In genomic region chr11:63764712-63765631, GRCh38 we compare ENCODE assay signal across 12 cellular contexts. TPM values are rescaled to one million over a fixed set of nuclear protein-coding genes. Genes with fewer than 3 reads are reported as not detected.
DNase-seq lines count a peak whose midpoint lies in the region; ATAC-seq and TF ChIP-seq lines count a peak whose summit lies in the region.
"Had no signal": no experiment of that assay in that cellular context is flagged by ENCODE, and none has a peak within 500 bp of the region (broad histone marks: within the 10 kb centered on the region; RNA-seq: fewer than 3 reads in every experiment).

No MANE protein-coding gene starts in this region.

- TF ChIP-seq CTCF in HEK293 (tag by site-specific recombination; IDR thresholded peaks at IDR 0.05) (no peak), adrenal gland (IDR thresholded peaks at IDR 0.05) (no peak), stomach (IDR thresholded peaks at IDR 0.05) (no peak)

- H3K27me3 ChIP-seq in adrenal gland (no peaks in the 10 kb centered on the region), stomach (peaks cover 0 to 14% (median 6%) of the 10 kb centered on the region in 3 donors)

- DNase-seq in adrenal gland (peak; percentile 45 to 81 (median 71)), islet precursor cell (peak; percentile 80), stomach (no peak), GF-D8 (lab: John Stamatoyannopoulos, UW) (no peak)
- DNase-seq in effector CD8-positive, alpha-beta T cell (lab: John Stamatoyannopoulos, UW), result no peak
- DNase-seq: activated CD4-positive, alpha-beta T cell treated with anti-CD3 and anti-CD28 coated beads, Interleukin-2, amount 10 ng/mL, durations not matched to agents 7 days and 5 days; DMS79; left lung; NCI-H524 had no signal

- TF ChIP-seq EP300 in stomach (IDR thresholded peaks at IDR 0.05), result no peak

- no peak overlapping the region for H3K4me3 ChIP-seq in HEK293 (ENCODE audit: low read depth, low read length)
- no peak overlapping the region for H3K4me3 ChIP-seq in adrenal gland
- peak overlapping the region in 1 of 4 donors; percentile 58 for H3K4me3 ChIP-seq in stomach
- H3K4me3 ChIP-seq: left lung had no signal

- intact Hi-C loops in adrenal gland (cut with DNase I) (loop anchor here in 1 of 2 donors (10.0 kb wide), 1 partner anchor 180 kb away; no protein-coding TSS in a partner anchor), stomach (cut with DNase I; ENCODE audit: low total_unique reads) (no loop called here)

- POLR2A ChIA-PET in HEK293 (lab: Yijun Ruan, JAX), result interaction anchor here (1.1 kb wide), 1 partner anchor 49 kb away, joined by 3 read pairs; no protein-coding TSS in a partner anchor

- CTCF ChIA-PET in HEK293 (lab: Yijun Ruan, JAX), result interaction anchor here (0.7 kb wide), 1 partner anchor 106 kb away, joined by 4 read pairs; no protein-coding TSS in a partner anchor

- no peak for ATAC-seq in GM19455 (IDR thresholded peaks at IDR 0.05; ENCODE audit: unreplicated experiment)
- ATAC-seq: left lung, SK-N-SH treated with all-trans-retinoic acid at 6 μM for 48 hours had no signal

- H3K27ac ChIP-seq in HEK293 (ENCODE audit: extremely low read depth, low read depth, low read length), result no peak overlapping the region
- H3K27ac ChIP-seq in adrenal gland, result peak overlapping the region in 3 of 5 donors; percentile 13 to 71 (median 33)
- H3K27ac ChIP-seq in stomach, result peak overlapping the region in 4 of 5 donors; percentile 59 to 86 (median 68)
- H3K27ac ChIP-seq: left lung had no signal

- H3K36me3 ChIP-seq in HEK293 (ENCODE audit: control insufficient read depth in 2 of 2, insufficient read depth in 1 of 2, low read length in 2 of 2) (peaks cover 0 to 43% of the 10 kb centered on the region in 2 experiments; a peak in 1 of 3 replicates), adrenal gland (replicated peaks in 1 of 2) (no peaks in the 10 kb centered on the region), stomach (peaks cover 0 to 4% (median 3%) of the 10 kb centered on the region in 4 donors)

- WGBS in adrenal gland, 4 donors, result 54 to 67% (median 59%) methylated on average over 7 to 30 of the region's 30 CpGs
- WGBS in stomach, 5 donors, result 45 to 69% (median 54%) methylated on average over 9 to 30 of the region's 30 CpGs

- TF ChIP-seq POLR2A in adrenal gland (IDR thresholded peaks at IDR 0.05) (no peak), stomach (IDR thresholded peaks at IDR 0.05) (no peak)

- H3K4me1 ChIP-seq in HEK293 (ENCODE audit: control insufficient read depth, insufficient read depth, low read length), result no peaks in the 10 kb centered on the region
- peaks cover 34 to 49% of the 10 kb centered on the region in 2 donors for H3K4me1 ChIP-seq in adrenal gland (replicated peaks in 1 of 2)
- peaks cover 51 to 80% (median 70%) of the 10 kb centered on the region in 4 donors for H3K4me1 ChIP-seq in stomach

- H3K9me3 ChIP-seq in HEK293 (ENCODE audit: control insufficient read depth, insufficient read depth, low read depth, low read length) (no peaks in the 10 kb centered on the region), adrenal gland (replicated peaks in 1 of 3) (no peaks in the 10 kb centered on the region), stomach (no peaks in the 10 kb centered on the region)
- H3K9me3 ChIP-seq: left lung had no signal

TF ChIP-seq in HEK293, 187 proteins besides CTCF, POLR2A, EP300 and RAD21:
- peak; percentile 66 for TF ChIP-seq ZNF398 (tag by site-specific recombination; IDR thresholded peaks at IDR 0.05)
- TF ChIP-seq GLIS1 (tag by site-specific recombination; IDR thresholded peaks at IDR 0.05), result peak; percentile 19; the same call in 1 of the 2 replicates
- peak; percentile 22; the same call in 1 of the 2 replicates for TF ChIP-seq GLIS2 (tag by site-specific recombination; IDR thresholded peaks at IDR 0.05)
- TF ChIP-seq ZBTB6 (tag by site-specific recombination; IDR thresholded peaks at IDR 0.05), result no peak
- TF ChIP-seq KLF1 (tag by site-specific recombination; IDR thresholded peaks at IDR 0.05), result peak; percentile 33; the same call in 1 of the 2 replicates
- TF ChIP-seq SP2 (tag by site-specific recombination; IDR thresholded peaks at IDR 0.05), result peak; percentile 40
- TF ChIP-seq, protein P1, sequence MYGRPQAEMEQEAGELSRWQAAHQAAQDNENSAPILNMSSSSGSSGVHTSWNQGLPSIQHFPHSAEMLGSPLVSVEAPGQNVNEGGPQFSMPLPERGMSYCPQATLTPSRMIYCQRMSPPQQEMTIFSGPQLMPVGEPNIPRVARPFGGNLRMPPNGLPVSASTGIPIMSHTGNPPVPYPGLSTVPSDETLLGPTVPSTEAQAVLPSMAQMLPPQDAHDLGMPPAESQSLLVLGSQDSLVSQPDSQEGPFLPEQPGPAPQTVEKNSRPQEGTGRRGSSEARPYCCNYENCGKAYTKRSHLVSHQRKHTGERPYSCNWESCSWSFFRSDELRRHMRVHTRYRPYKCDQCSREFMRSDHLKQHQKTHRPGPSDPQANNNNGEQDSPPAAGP (tag by site-specific recombination; IDR thresholded peaks at IDR 0.05), result 0 out of 2 replicates have a peak, but pooled peaks have one; percentile 28
- no peak for TF ChIP-seq ZNF239 (tag by site-specific recombination; IDR thresholded peaks at IDR 0.05)
- peak; percentile 92 for TF ChIP-seq ZFHX2 (tag by site-specific recombination; conservative IDR thresholded peaks at IDR 0.05)
- TF ChIP-seq EGR2 (tag by site-specific recombination; IDR thresholded peaks at IDR 0.05; ENCODE audit: low read depth), result peak; percentile 94
- TF ChIP-seq SETDB1 (IDR thresholded peaks at IDR 0.05; ENCODE audit: insufficient read length, low read length), result no peak
- no peak for TF ChIP-seq KLF7 (tag by site-specific recombination; IDR thresholded peaks at IDR 0.05; ENCODE audit: borderline replicate concordance)
TF ChIP-seq in HEK293: peak in this region for 8.

RNA-seq across cellular contexts. Expression of gene ZFTA, which starts 3.6 kb away (rescaled TPM):
- 10 to 100 TPM in 7 of 8 donors, 1 to 10 TPM in 1; 8.1 to 20.2 (median 15.4) TPM for total RNA-seq in adrenal gland
- polyA plus RNA-seq in adrenal gland, result 10 to 100 TPM in 2 of 3 donors, 1 to 10 TPM in 1; 3.6 to 15.9 (median 10.3) TPM
- 10 to 100 TPM in 2 of 5 donors, 1 to 10 TPM in 3; 1.8 to 16.8 (median 8.8) TPM for total RNA-seq in stomach
- polyA plus RNA-seq in stomach, result 1 to 10 TPM; 4.4 to 6.9 (median 4.8) TPM

RNA-seq across cellular contexts. Expression of gene SPINDOC, which starts 48.3 kb away (rescaled TPM):
- total RNA-seq in adrenal gland (10 to 100 TPM in 7 of 8 donors, 1 to 10 TPM in 1; 9.3 to 13.9 (median 10.9) TPM), stomach (10 to 100 TPM in 1 of 5 donors, 1 to 10 TPM in 3, under 1 TPM in 1; 0.45 to 13.6 (median 5.7) TPM)
- polyA plus RNA-seq in adrenal gland (10 to 100 TPM in 1 of 3 donors, 1 to 10 TPM in 2; 4.5 to 19.2 (median 9.8) TPM), stomach (10 to 100 TPM in 1 of 3 donors, 1 to 10 TPM in 2; 4.6 to 12.1 (median 5.8) TPM)

Comparison
In these comparisons a context has a peak if more than half of its experiments do, and no peak if none do; other contexts are left out.
1. DNase-seq: peak in adrenal gland (7 of 7) and islet precursor cell (single experiment); none in stomach (single experiment), effector CD8-positive, alpha-beta T cell (single experiment) and GF-D8 (single experiment).